ENCODE assay signal across 22 cellular contexts in the genomic region with DNA sequence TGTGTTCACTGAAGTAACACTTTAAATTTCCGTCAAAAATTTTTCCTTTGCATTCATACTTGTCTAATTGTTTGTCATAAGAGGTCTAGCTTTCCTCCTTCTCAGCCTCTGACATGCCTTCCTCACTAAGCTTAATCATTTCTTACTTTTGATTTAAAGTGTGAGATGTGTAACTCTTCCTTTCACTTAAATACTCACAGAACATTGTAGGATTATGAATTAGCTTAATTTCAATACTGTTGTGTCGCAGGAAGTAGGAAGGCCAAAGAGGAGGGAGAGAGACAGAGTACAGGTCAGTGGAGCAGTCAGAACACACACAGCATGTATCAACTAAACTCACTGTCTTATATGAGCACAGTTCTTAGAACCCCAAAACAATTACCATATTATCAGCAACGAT.
A peak's percentile ranks its signal among the peaks of the same experiment; 100 is the strongest.
DNase-seq lines count a peak whose midpoint lies in the region; ATAC-seq and TF ChIP-seq lines count a peak whose summit lies in the region.
"Had no signal": no experiment of that assay in that cellular context is flagged by ENCODE, and none has a peak within 500 bp of the region (broad histone marks: within the 10 kb centered on the region; RNA-seq: fewer than 3 reads in every experiment).

No MANE protein-coding gene starts in this region.

- H3K9me3 Mint-ChIP-seq in activated CD4-positive, alpha-beta T cell treated with anti-CD3 and anti-CD28 coated beads for 36 hours (ENCODE audit: low read depth) = no peaks in the 10 kb centered on the region
- no peaks in the 10 kb centered on the region for H3K9me3 Mint-ChIP-seq in CD8-positive, alpha-beta T cell
- no peaks in the 10 kb centered on the region for H3K9me3 Mint-ChIP-seq in activated T-helper 1 cell treated with anti-CD3 and anti-CD28 coated beads, Interleukin-12 subunit alpha, Interleukin-12 subunit beta, Interleukin-2, Interleukin-4 antibody, amounts not matched to agents 30 ng/mL and 10 ng/mL and 1 ng/mL, durations not matched to agents 14 hours and 24 hours and 36 hours
- H3K9me3 Mint-ChIP-seq in nephron progenitor cell = no peaks in the 10 kb centered on the region

- peak; percentile 95 for ATAC-seq in activated CD4-positive, alpha-beta T cell treated with anti-CD3 and anti-CD28 coated beads for 36 hours
- ATAC-seq in CD8-positive, alpha-beta T cell = no peak
- ATAC-seq in GM19328 (IDR thresholded peaks at IDR 0.05; ENCODE audit: unreplicated experiment) = no peak
- ATAC-seq: body of pancreas; HepG2; naive thymus-derived CD8-positive, alpha-beta T cell; sciatic nerve had no signal

- TF ChIP-seq CTCF in CD8-positive, alpha-beta T cell (IDR thresholded peaks at IDR 0.05) = no peak
- no peak for TF ChIP-seq CTCF in nephron progenitor cell (IDR thresholded peaks at IDR 0.05)

- H3K36me3 Mint-ChIP-seq in activated CD4-positive, alpha-beta T cell treated with anti-CD3 and anti-CD28 coated beads for 36 hours (ENCODE audit: low read depth) = peaks cover 5% of the 10 kb centered on the region
- H3K36me3 Mint-ChIP-seq in CD8-positive, alpha-beta T cell = peaks cover 13% of the 10 kb centered on the region
- no peaks in the 10 kb centered on the region for H3K36me3 Mint-ChIP-seq in activated T-helper 1 cell treated with anti-CD3 and anti-CD28 coated beads, Interleukin-12 subunit alpha, Interleukin-12 subunit beta, Interleukin-2, Interleukin-4 antibody, amounts not matched to agents 30 ng/mL and 10 ng/mL and 1 ng/mL, durations not matched to agents 14 hours and 24 hours and 36 hours (ENCODE audit: low read depth)
- H3K36me3 Mint-ChIP-seq in nephron progenitor cell (ENCODE audit: low read depth) = peaks cover 10% of the 10 kb centered on the region

- no peaks in the 10 kb centered on the region for H3K4me1 ChIP-seq in CD8-positive, alpha-beta T cell (ENCODE audit: insufficient read depth, low read length)
- H3K4me1 ChIP-seq: body of pancreas had no signal

- CTCF ChIA-PET in activated CD4-positive, alpha-beta T cell treated with anti-CD3 and anti-CD28 coated beads for 36 hours (lab: Charles Lee) = interaction anchor here (0.6 to 2.3 kb wide), 6 partner anchors 11 to 349 kb away, joined by 3 to 8 read pairs (median 3); no protein-coding TSS in a partner anchor
- CTCF ChIA-PET in CD8-positive, alpha-beta T cell (lab: Charles Lee) = no interaction called here

- H3K27me3 ChIP-seq in CD8-positive, alpha-beta T cell (ENCODE audit: insufficient read depth, low read length) = no peaks in the 10 kb centered on the region
- H3K27me3 ChIP-seq: body of pancreas, stomach had no signal

- peak overlapping the region; percentile 73 for H3K27ac Mint-ChIP-seq in activated CD4-positive, alpha-beta T cell treated with anti-CD3 and anti-CD28 coated beads for 36 hours
- peak overlapping the region; percentile 24 for H3K27ac Mint-ChIP-seq in CD8-positive, alpha-beta T cell
- peak overlapping the region; percentile 30 for H3K27ac Mint-ChIP-seq in activated T-helper 1 cell treated with anti-CD3 and anti-CD28 coated beads, Interleukin-12 subunit alpha, Interleukin-12 subunit beta, Interleukin-2, Interleukin-4 antibody, amounts not matched to agents 30 ng/mL and 10 ng/mL and 1 ng/mL, durations not matched to agents 14 hours and 24 hours and 36 hours
- H3K27ac Mint-ChIP-seq in nephron progenitor cell = peak overlapping the region; percentile 24
- H3K27ac Mint-ChIP-seq: activated naive CD8-positive, alpha-beta T cell treated with anti-CD3 and anti-CD28 coated beads, Interleukin-2, amount 10 ng/mL, durations not matched to agents 7 days and 5 days had no signal

- no peak overlapping the region for H3K4me3 ChIP-seq in CD8-positive, alpha-beta T cell (ENCODE audit: low read depth, low read length)
- H3K4me3 ChIP-seq: body of pancreas, stomach had no signal

- H3K4me1 Mint-ChIP-seq in activated CD4-positive, alpha-beta T cell treated with anti-CD3 and anti-CD28 coated beads for 36 hours = peaks cover 25% of the 10 kb centered on the region
- H3K4me1 Mint-ChIP-seq in CD8-positive, alpha-beta T cell (ENCODE audit: low read depth) = peaks cover 22% of the 10 kb centered on the region
- peaks cover 13% of the 10 kb centered on the region for H3K4me1 Mint-ChIP-seq in activated T-helper 1 cell treated with anti-CD3 and anti-CD28 coated beads, Interleukin-12 subunit alpha, Interleukin-12 subunit beta, Interleukin-2, Interleukin-4 antibody, amounts not matched to agents 30 ng/mL and 10 ng/mL and 1 ng/mL, durations not matched to agents 14 hours and 24 hours and 36 hours (ENCODE audit: low read depth)
- H3K4me1 Mint-ChIP-seq in nephron progenitor cell = peaks cover 6% of the 10 kb centered on the region

- no peaks in the 10 kb centered on the region for H3K27me3 Mint-ChIP-seq in activated CD4-positive, alpha-beta T cell treated with anti-CD3 and anti-CD28 coated beads for 36 hours
- H3K27me3 Mint-ChIP-seq in CD8-positive, alpha-beta T cell (ENCODE audit: low read depth) = no peaks in the 10 kb centered on the region
- H3K27me3 Mint-ChIP-seq in activated T-helper 1 cell treated with anti-CD3 and anti-CD28 coated beads, Interleukin-12 subunit alpha, Interleukin-12 subunit beta, Interleukin-2, Interleukin-4 antibody, amounts not matched to agents 30 ng/mL and 10 ng/mL and 1 ng/mL, durations not matched to agents 14 hours and 24 hours and 36 hours (ENCODE audit: insufficient read depth) = no peaks in the 10 kb centered on the region
- H3K27me3 Mint-ChIP-seq in nephron progenitor cell (ENCODE audit: low read depth, poor library complexity) = no peaks in the 10 kb centered on the region
- H3K27me3 Mint-ChIP-seq: activated naive CD8-positive, alpha-beta T cell treated with anti-CD3 and anti-CD28 coated beads, Interleukin-2, amount 10 ng/mL, durations not matched to agents 7 days and 5 days; naive thymus-derived CD8-positive, alpha-beta T cell had no signal

- no peaks in the 10 kb centered on the region for H3K9me3 ChIP-seq in CD8-positive, alpha-beta T cell (ENCODE audit: low read length)
- H3K9me3 ChIP-seq: body of pancreas, stomach had no signal

- DNase-seq in activated CD4-positive, alpha-beta T cell treated with anti-CD3 and anti-CD28 coated beads for 36 hours = peak; percentile 30
- no peak for DNase-seq in activated CD4-positive, alpha-beta T cell treated with anti-CD3 and anti-CD28 coated beads for 1 hour
- DNase-seq in CD8-positive, alpha-beta T cell = no peak
- DNase-seq in activated T-helper 1 cell treated with anti-CD3 and anti-CD28 coated beads, Interleukin-12 subunit alpha, Interleukin-12 subunit beta, Interleukin-2, Interleukin-4 antibody, amounts not matched to agents 30 ng/mL and 10 ng/mL and 1 ng/mL, durations not matched to agents 14 hours and 24 hours and 36 hours (ENCODE audit: low spot score) = no peak
- DNase-seq in nephron progenitor cell = no peak
- no peak for DNase-seq in NCI-H187 (lab: John Stamatoyannopoulos, UW)
- DNase-seq in 8988T = no peak
- DNase-seq: activated naive CD8-positive, alpha-beta T cell treated with anti-CD3 and anti-CD28 coated beads, Interleukin-2, amount 10 ng/mL, durations not matched to agents 7 days and 5 days; body of pancreas; Calu3; effector memory CD4-positive, alpha-beta T cell; EL; naive thymus-derived CD8-positive, alpha-beta T cell; NCI-H1105; NCI-H2081 treated with DMSO at 0.1 percent for 48 hours; NCI-H446 treated with DMSO at 0.1 percent for 48 hours; stomach; trophoblast cell; WERI-Rb-1 had no signal

- POLR2A ChIA-PET in activated CD4-positive, alpha-beta T cell treated with anti-CD3 and anti-CD28 coated beads for 36 hours (lab: Charles Lee) = interaction anchor here (0.6 to 1.0 kb wide), 5 partner anchors 8 to 389 kb away, joined by 3 to 7 read pairs (median 3); no protein-coding TSS in a partner anchor
- POLR2A ChIA-PET in CD8-positive, alpha-beta T cell (lab: Charles Lee) = no interaction called here

- H3K36me3 ChIP-seq in CD8-positive, alpha-beta T cell (ENCODE audit: insufficient read depth, low read length) = no peaks in the 10 kb centered on the region
- H3K36me3 ChIP-seq: stomach, WERI-Rb-1 had no signal

- intact Hi-C loops in activated CD4-positive, alpha-beta T cell treated with anti-CD3 and anti-CD28 coated beads for 36 hours (cut with DNase I, micrococcal nuclease) = loop anchor here (1.0 to 10.0 kb wide), 4 partner anchors 9 to 515 kb away; no protein-coding TSS in a partner anchor
- intact Hi-C loops in CD8-positive, alpha-beta T cell (cut with DNase I, micrococcal nuclease) = loop anchor here in 1 of 2 experiments (5.0 kb wide), 1 partner anchor 302 kb away; no protein-coding TSS in a partner anchor
- intact Hi-C loops in activated T-helper 1 cell treated with anti-CD3 and anti-CD28 coated beads, Interleukin-12 subunit alpha, Interleukin-12 subunit beta, Interleukin-2, Interleukin-4 antibody, amounts not matched to agents 30 ng/mL and 10 ng/mL and 1 ng/mL, durations not matched to agents 14 hours and 24 hours and 36 hours (cut with micrococcal nuclease) = loop anchor here (1.0 to 10.0 kb wide), 3 partner anchors 9 to 1885 kb away; no protein-coding TSS in a partner anchor

- H3K27ac ChIP-seq in CD8-positive, alpha-beta T cell (ENCODE audit: low read depth, low read length) = no peak overlapping the region
- H3K27ac ChIP-seq: body of pancreas, stomach, WERI-Rb-1 had no signal

- peak overlapping the region; percentile 6 for H3K4me3 Mint-ChIP-seq in activated CD4-positive, alpha-beta T cell treated with anti-CD3 and anti-CD28 coated beads for 36 hours
- H3K4me3 Mint-ChIP-seq in CD8-positive, alpha-beta T cell = no peak overlapping the region
- H3K4me3 Mint-ChIP-seq in activated T-helper 1 cell treated with anti-CD3 and anti-CD28 coated beads, Interleukin-12 subunit alpha, Interleukin-12 subunit beta, Interleukin-2, Interleukin-4 antibody, amounts not matched to agents 30 ng/mL and 10 ng/mL and 1 ng/mL, durations not matched to agents 14 hours and 24 hours and 36 hours = no peak overlapping the region
- no peak overlapping the region for H3K4me3 Mint-ChIP-seq in nephron progenitor cell
- H3K4me3 Mint-ChIP-seq: activated naive CD8-positive, alpha-beta T cell treated with anti-CD3 and anti-CD28 coated beads, Interleukin-2, amount 10 ng/mL, durations not matched to agents 7 days and 5 days had no signal
